Comparison of ENCODE assay signal across 12 cellular contexts in genomic region chr22:40645579-40646197, GRCh38. TPM values are rescaled to one million over a fixed set of nuclear protein-coding genes. Genes with fewer than 3 reads are reported as not detected.
DNase-seq lines count a peak whose midpoint lies in the region; ATAC-seq, FAIRE-seq and TF ChIP-seq lines count a peak whose summit lies in the region.
"Had no signal": no experiment of that assay in that cellular context is flagged by ENCODE, and none has a peak within 500 bp of the region (broad histone marks: within the 10 kb centered on the region; RNA-seq: fewer than 3 reads in every experiment).

No MANE protein-coding gene starts in this region.

- no peak for TF ChIP-seq RAD21 in HepG2 (CRISPR knock-in tag; IDR thresholded peaks at IDR 0.05)

- TF ChIP-seq EP300 in HepG2 (IDR thresholded peaks at IDR 0.05; ENCODE audit: low read depth in 2 of 2, low read length in 2 of 2) = no peak
- no peak for TF ChIP-seq EP300 in HepG2 (CRISPR knock-in tag; IDR thresholded peaks at IDR 0.05; ENCODE audit: borderline replicate concordance)

- no peak for TF ChIP-seq CTCF in HepG2 (CRISPR knock-in tag; IDR thresholded peaks at IDR 0.05)
- no peak for TF ChIP-seq CTCF in vagina (IDR thresholded peaks at IDR 0.05)

- TF ChIP-seq POLR2A in HepG2 (IDR thresholded peaks at IDR 0.05; ENCODE audit: insufficient read depth in 1 of 2, low read depth in 2 of 2, low read length in 2 of 2) = no peak
- no peak for TF ChIP-seq POLR2A in vagina (IDR thresholded peaks at IDR 0.05)

- H3K4me1 Mint-ChIP-seq in stimulated activated memory B cell treated with anti-CD40 and anti-IgM and Interleukin-4, amounts not matched to agents 10 μg/mL and 1 μg/mL and 100 μg/mL, for 72 hours = peaks cover 7% of the 10 kb centered on the region

- peak overlapping the region; percentile 81 for H3K4me2 ChIP-seq in HepG2 (ENCODE audit: low read depth, low read length)

- H3K27ac ChIP-seq in HepG2 (ENCODE audit: extremely low read length, insufficient read depth, low read length) (peak overlapping the region; percentile 79), vagina (no peak overlapping the region)

- H3K79me2 ChIP-seq in HepG2 (ENCODE audit: insufficient read depth, low read length) = no peaks in the 10 kb centered on the region

- WGBS in HepG2 (ENCODE audit: low lambda C conversion rate) = 31% methylated on average over 4 of the region's 4 CpGs

- no peaks in the 10 kb centered on the region for H4K20me1 ChIP-seq in HepG2 (ENCODE audit: insufficient read depth, low read length)

- FAIRE-seq in HepG2 (lab: Jason Lieb, UNC) = peak; percentile 49
- FAIRE-seq: frontal cortex had no signal

- no peaks in the 10 kb centered on the region for H3K4me1 ChIP-seq in adipocyte (ENCODE audit: control insufficient read depth, insufficient read depth, low read length)
- H3K4me1 ChIP-seq in HepG2 (ENCODE audit: insufficient read depth, low read length) = peaks cover 28% of the 10 kb centered on the region
- H3K4me1 ChIP-seq in vagina = no peaks in the 10 kb centered on the region

- H3K36me3 ChIP-seq in adipocyte (ENCODE audit: control insufficient read depth, insufficient read depth, low read length, severe bottlenecking) = no peaks in the 10 kb centered on the region
- no peaks in the 10 kb centered on the region for H3K36me3 ChIP-seq in HepG2 (replicated peaks in 1 of 2; ENCODE audit: control insufficient read depth in 1 of 2, insufficient read depth in 2 of 2, low read length in 2 of 2)
- no peaks in the 10 kb centered on the region for H3K36me3 ChIP-seq in vagina
- H3K36me3 ChIP-seq: thoracic aorta had no signal

- no peaks in the 10 kb centered on the region for H3K9me3 Mint-ChIP-seq in stimulated activated memory B cell treated with anti-CD40 and anti-IgM and Interleukin-4, amounts not matched to agents 10 μg/mL and 1 μg/mL and 100 μg/mL, for 72 hours
- H3K9me3 Mint-ChIP-seq: CD14-positive monocyte, immature natural killer cell had no signal

- H3K27me3 Mint-ChIP-seq in stimulated activated memory B cell treated with anti-CD40 and anti-IgM and Interleukin-4, amounts not matched to agents 10 μg/mL and 1 μg/mL and 100 μg/mL, for 72 hours = no peaks in the 10 kb centered on the region

- H2AFZ ChIP-seq in HepG2 (ENCODE audit: low read length) = no peak overlapping the region

- in situ Hi-C loops in HepG2 (cut with HindIII; ENCODE audit: extremely low pct_ligation_motif_present, low pct_unique_long_range_greater_than_20kb) = loop anchor here (5.0 kb wide), 1 partner anchor 118 kb away; no protein-coding TSS in a partner anchor

- DNase-seq in Jurkat, Clone E6-1 (ENCODE audit: low read depth, low spot score) = no peak
- no peak for DNase-seq in adipocyte (ENCODE audit: low read depth)
- DNase-seq in HepG2 (ENCODE audit: low spot score) = no peak
- no peak for DNase-seq in ureter (ENCODE audit: low spot score)
- DNase-seq in activated CD8-positive, alpha-beta memory T cell treated with anti-CD3 and anti-CD28 coated beads for 24 hours = no peak
- no peak for DNase-seq in vagina (ENCODE audit: extremely low spot score in 2 of 2)

- H3K27ac Mint-ChIP-seq in stimulated activated memory B cell treated with anti-CD40 and anti-IgM and Interleukin-4, amounts not matched to agents 10 μg/mL and 1 μg/mL and 100 μg/mL, for 72 hours = peak overlapping the region; percentile 83

- H3K27me3 ChIP-seq in adipocyte (replicated peaks; ENCODE audit: control insufficient read depth, insufficient read depth, low read length) (no peaks in the 10 kb centered on the region), HepG2 (ENCODE audit: control insufficient read depth in 1 of 2, insufficient read depth in 2 of 2, low read length in 2 of 2) (no peaks in the 10 kb centered on the region), vagina (no peaks in the 10 kb centered on the region)
- H3K27me3 ChIP-seq: body of pancreas had no signal

- intact Hi-C loops in HepG2 (cut with micrococcal nuclease; ENCODE audit: unreplicated experiment) = loop anchor here (1.0 kb wide), 2 partner anchors 120 to 208 kb away; no protein-coding TSS in a partner anchor
- intact Hi-C loops in vagina (cut with DNase I) = loop anchor here (2.0 kb wide), 1 partner anchor 209 kb away; no protein-coding TSS in a partner anchor

- BruUV-seq in HepG2 (replicated peaks; lab: Mats Ljungman, UMichigan) = no TSS peak

- peak overlapping the region; percentile 12; the same call in 1 of the 2 replicates for H3K4me3 ChIP-seq in Jurkat, Clone E6-1 (ENCODE audit: low read length)
- H3K4me3 ChIP-seq in adipocyte (ENCODE audit: low read length) (no peak overlapping the region), HepG2 (replicated peaks in 1 of 3; ENCODE audit: insufficient read depth in 1 of 3, low read depth in 2 of 3, low read length in 3 of 3) (peak overlapping the region in 1 of 3 experiments; percentile 47; a peak in 1 of 6 replicates), vagina (no peak overlapping the region)
- H3K4me3 ChIP-seq: body of pancreas had no signal

- H3K9ac ChIP-seq in adipocyte (ENCODE audit: low read length) (peak overlapping the region; percentile 69), HepG2 (ENCODE audit: insufficient read depth, low read depth, low read length) (0 out of 2 replicates have a peak overlapping the region, but pooled peaks have one; percentile 67)

- no peak overlapping the region for H3K4me3 Mint-ChIP-seq in stimulated activated memory B cell treated with anti-CD40 and anti-IgM and Interleukin-4, amounts not matched to agents 10 μg/mL and 1 μg/mL and 100 μg/mL, for 72 hours

- H3K36me3 Mint-ChIP-seq in stimulated activated memory B cell treated with anti-CD40 and anti-IgM and Interleukin-4, amounts not matched to agents 10 μg/mL and 1 μg/mL and 100 μg/mL, for 72 hours = no peaks in the 10 kb centered on the region
- H3K36me3 Mint-ChIP-seq: CD14-positive monocyte, immature natural killer cell had no signal

- POLR2A ChIA-PET in HepG2 (lab: Yijun Ruan, JAX) = interaction anchor here (0.8 to 3.0 kb wide), 6 partner anchors 9 to 209 kb away, joined by 3 to 22 read pairs (median 4); partner anchors contain the start of gene MRTFA

- no peaks in the 10 kb centered on the region for H3K9me3 ChIP-seq in adipocyte (ENCODE audit: control insufficient read depth, low read length)
- no peaks in the 10 kb centered on the region for H3K9me3 ChIP-seq in HepG2 (ENCODE audit: low read length)
- no peaks in the 10 kb centered on the region for H3K9me3 ChIP-seq in vagina
- H3K9me3 ChIP-seq: body of pancreas, thoracic aorta had no signal

- CTCF ChIA-PET in HepG2 (lab: Yijun Ruan, JAX; ENCODE audit: low intra/inter-chr PET ratio, low total read pairs) = interaction anchor here (1.3 to 2.9 kb wide), 4 partner anchors 120 to 209 kb away, joined by 4 to 32 read pairs (median 18); no protein-coding TSS in a partner anchor

- no peak for ATAC-seq in HepG2
- no peak for ATAC-seq in stimulated activated memory B cell treated with anti-CD40 and anti-IgM and Interleukin-4, amounts not matched to agents 10 μg/mL and 1 μg/mL and 100 μg/mL, for 72 hours

RNA-seq across cellular contexts. Expression of gene MRTFA, which starts 9.2 kb away (rescaled TPM):
- 25.6 TPM for polyA plus RNA-seq in Jurkat, Clone E6-1 (2012; ENCODE audit: insufficient read depth, insufficient read length)
- total RNA-seq in HepG2 (2016; rRNA removed; fragmentation: Illumina TruSeq; extraction: Trizol) (8.2 and 9.9 TPM in 2 replicates), ureter (64.2 TPM), vagina (99.4 TPM)
- total RNA-seq in HepG2 (2016; cell fraction: cytosol; rRNA removed; fragmentation: Illumina TruSeq; extraction: Trizol; ENCODE audit: low read depth) = 10.0 and 14.3 TPM in 2 replicates
- 5.1 and 7.9 TPM in 2 replicates for total RNA-seq in HepG2 (2016; cell fraction: insoluble cytoplasmic fraction; rRNA removed; fragmentation: Illumina TruSeq; extraction: Trizol)
- 4.8 and 7.5 TPM in 2 replicates for total RNA-seq in HepG2 (2016; cell fraction: membrane; rRNA removed; fragmentation: Illumina TruSeq; extraction: Trizol)
- 11.0 and 11.8 TPM in 2 replicates for total RNA-seq in HepG2 (2016; cell fraction: nucleus; rRNA removed; fragmentation: Illumina TruSeq; extraction: Trizol)
- polyA plus RNA-seq in HepG2 (2011; rRNA removed) = 2.4 TPM in 2 replicates
- 2.0 and 2.1 TPM in 2 replicates for polyA plus RNA-seq in HepG2 (2011; cell fraction: cytosol; rRNA removed)
- polyA plus RNA-seq in HepG2 (2011; cell fraction: nucleus; rRNA removed) = 12.6 and 14.1 TPM in 2 replicates
- 5.7 and 10.2 TPM in 2 replicates for polyA plus RNA-seq in HepG2 (2012)
- polyA plus RNA-seq in HepG2 (2016; cell fraction: cytosol; fragmentation: Illumina TruSeq; extraction: Trizol; ENCODE audit: low read depth) = 0.74 and 0.75 TPM in 2 replicates
- 5.4 and 8.3 TPM in 2 replicates for polyA plus RNA-seq in HepG2 (2016; cell fraction: insoluble cytoplasmic fraction; fragmentation: Illumina TruSeq; extraction: Trizol; ENCODE audit: low read depth)
- 1.4 and 1.8 TPM in 2 replicates for polyA plus RNA-seq in HepG2 (2016; cell fraction: membrane; fragmentation: Illumina TruSeq; extraction: Trizol; ENCODE audit: low read depth)
- 13.8 and 15.2 TPM in 2 replicates for polyA plus RNA-seq in HepG2 (2016; cell fraction: nucleus; fragmentation: Illumina TruSeq; extraction: Trizol; ENCODE audit: insufficient read depth, low read depth)
- polyA minus RNA-seq in HepG2 (2011; rRNA and poly(A)+ RNA removed; ENCODE audit: low replicate concordance) = 19.1 and 29.6 TPM in 2 replicates
- polyA minus RNA-seq in HepG2 (2011; cell fraction: cytosol; rRNA and poly(A)+ RNA removed) = 12.1 and 18.0 TPM in 2 replicates
- 24.1 and 32.1 TPM in 2 replicates for polyA minus RNA-seq in HepG2 (2011; cell fraction: nucleus; rRNA and poly(A)+ RNA removed)

RNA-seq across cellular contexts. Expression of gene MCHR1, which starts 33.6 kb away (rescaled TPM):
- polyA plus RNA-seq in Jurkat, Clone E6-1 (2012; ENCODE audit: insufficient read depth, insufficient read length) = not detected
- 0.28 and 0.40 TPM in 2 replicates for total RNA-seq in HepG2 (2016; rRNA removed; fragmentation: Illumina TruSeq; extraction: Trizol)
- total RNA-seq in HepG2 (2016; cell fraction: cytosol; rRNA removed; fragmentation: Illumina TruSeq; extraction: Trizol; ENCODE audit: low read depth) = 0.09 and 0.20 TPM in 2 replicates
- 0.25 and 0.35 TPM in 2 replicates for total RNA-seq in HepG2 (2016; cell fraction: insoluble cytoplasmic fraction; rRNA removed; fragmentation: Illumina TruSeq; extraction: Trizol)
- total RNA-seq in HepG2 (2016; cell fraction: membrane; rRNA removed; fragmentation: Illumina TruSeq; extraction: Trizol) = 0.31 and 0.41 TPM in 2 replicates
- total RNA-seq in HepG2 (2016; cell fraction: nucleus; rRNA removed; fragmentation: Illumina TruSeq; extraction: Trizol) = 0.28 and 0.34 TPM in 2 replicates
- 0.42 and 0.83 TPM in 2 replicates for polyA plus RNA-seq in HepG2 (2011; rRNA removed)
- polyA plus RNA-seq in HepG2 (2011; cell fraction: cytosol; rRNA removed) = 0.38 and 0.42 TPM in 2 replicates
- polyA plus RNA-seq in HepG2 (2011; cell fraction: nucleus; rRNA removed) = 0.08 and 0.24 TPM in 2 replicates
- polyA plus RNA-seq in HepG2 (2012) = 0.21 and 0.59 TPM in 2 replicates
- 0.16 and 0.25 TPM in 2 replicates for polyA plus RNA-seq in HepG2 (2016; cell fraction: cytosol; fragmentation: Illumina TruSeq; extraction: Trizol; ENCODE audit: low read depth)
- 0.35 and 0.46 TPM in 2 replicates for polyA plus RNA-seq in HepG2 (2016; cell fraction: insoluble cytoplasmic fraction; fragmentation: Illumina TruSeq; extraction: Trizol; ENCODE audit: low read depth)
- polyA plus RNA-seq in HepG2 (2016; cell fraction: membrane; fragmentation: Illumina TruSeq; extraction: Trizol; ENCODE audit: low read depth) = 0.16 and 0.31 TPM in 2 replicates
- polyA plus RNA-seq in HepG2 (2016; cell fraction: nucleus; fragmentation: Illumina TruSeq; extraction: Trizol; ENCODE audit: insufficient read depth, low read depth) = 0.25 TPM in 1 of 2 replicates, not detected in the other
- polyA minus RNA-seq in HepG2 (2011; rRNA and poly(A)+ RNA removed; ENCODE audit: low replicate concordance) = 2.8 TPM in 1 of 2 replicates, not detected in the other
- not detected in 2 replicates for polyA minus RNA-seq in HepG2 (2011; cell fraction: cytosol; rRNA and poly(A)+ RNA removed)
- polyA minus RNA-seq in HepG2 (2011; cell fraction: nucleus; rRNA and poly(A)+ RNA removed) = not detected in 2 replicates
- total RNA-seq in ureter = not detected
- total RNA-seq in vagina = not detected
- total RNA-seq: body of pancreas had no signal
- polyA plus RNA-seq: immature natural killer cell had no signal
